ENCODE assay signal across 1 cellular context in the genomic region with DNA sequence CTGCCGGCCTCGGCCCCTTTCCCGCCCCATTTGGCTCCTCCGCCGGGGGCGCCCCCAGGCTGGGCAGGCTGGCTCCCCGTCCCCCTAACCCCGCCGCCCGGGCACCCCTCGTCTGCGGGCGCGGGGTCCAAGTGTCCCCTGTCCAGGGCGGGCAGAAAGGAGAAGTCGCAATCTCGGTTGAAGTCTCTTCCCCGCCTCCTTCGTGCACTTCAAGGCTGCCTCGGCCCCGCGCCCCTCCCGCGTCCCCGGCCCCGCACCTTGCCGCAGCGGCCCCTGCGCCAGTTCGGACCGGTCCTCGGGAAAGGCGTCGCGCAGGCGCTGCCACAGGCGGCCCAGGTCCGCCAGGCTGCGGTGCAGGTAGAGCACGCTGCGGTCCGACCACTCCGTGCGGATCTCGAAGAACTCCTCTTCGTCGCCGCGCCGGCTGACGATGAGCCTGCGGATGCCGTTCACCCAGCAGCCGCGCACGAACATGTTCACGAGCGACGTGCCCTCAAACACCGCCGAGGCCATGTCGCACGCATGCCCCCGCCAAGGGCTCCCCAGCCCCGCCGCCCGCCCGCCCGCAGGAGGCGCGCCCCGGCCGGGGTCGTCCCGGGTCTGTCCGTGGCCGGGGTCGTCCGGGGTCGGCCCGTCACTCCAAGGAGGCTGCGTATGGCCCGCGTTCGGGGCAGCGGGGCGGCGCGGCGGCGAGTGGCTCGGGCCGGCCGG.
A peak's percentile ranks its signal among the peaks of the same experiment; 100 is the strongest.
TF ChIP-seq lines count a peak whose summit lies in the region.

A gene with protein sequence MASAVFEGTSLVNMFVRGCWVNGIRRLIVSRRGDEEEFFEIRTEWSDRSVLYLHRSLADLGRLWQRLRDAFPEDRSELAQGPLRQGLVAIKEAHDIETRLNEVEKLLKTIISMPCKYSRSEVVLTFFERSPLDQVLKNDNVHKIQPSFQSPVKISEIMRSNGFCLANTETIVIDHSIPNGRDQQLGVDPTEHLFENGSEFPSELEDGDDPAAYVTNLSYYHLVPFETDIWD (minus strand): TSS at position 695 of the 711 bp plus-strand sequence. CDS start 182 bp downstream, at position 513.

TF ChIP-seq in HepG2, 621 proteins besides CTCF, POLR2A, EP300 and RAD21 (continued from another document and continues in another):
- TF ChIP-seq, protein P1, sequence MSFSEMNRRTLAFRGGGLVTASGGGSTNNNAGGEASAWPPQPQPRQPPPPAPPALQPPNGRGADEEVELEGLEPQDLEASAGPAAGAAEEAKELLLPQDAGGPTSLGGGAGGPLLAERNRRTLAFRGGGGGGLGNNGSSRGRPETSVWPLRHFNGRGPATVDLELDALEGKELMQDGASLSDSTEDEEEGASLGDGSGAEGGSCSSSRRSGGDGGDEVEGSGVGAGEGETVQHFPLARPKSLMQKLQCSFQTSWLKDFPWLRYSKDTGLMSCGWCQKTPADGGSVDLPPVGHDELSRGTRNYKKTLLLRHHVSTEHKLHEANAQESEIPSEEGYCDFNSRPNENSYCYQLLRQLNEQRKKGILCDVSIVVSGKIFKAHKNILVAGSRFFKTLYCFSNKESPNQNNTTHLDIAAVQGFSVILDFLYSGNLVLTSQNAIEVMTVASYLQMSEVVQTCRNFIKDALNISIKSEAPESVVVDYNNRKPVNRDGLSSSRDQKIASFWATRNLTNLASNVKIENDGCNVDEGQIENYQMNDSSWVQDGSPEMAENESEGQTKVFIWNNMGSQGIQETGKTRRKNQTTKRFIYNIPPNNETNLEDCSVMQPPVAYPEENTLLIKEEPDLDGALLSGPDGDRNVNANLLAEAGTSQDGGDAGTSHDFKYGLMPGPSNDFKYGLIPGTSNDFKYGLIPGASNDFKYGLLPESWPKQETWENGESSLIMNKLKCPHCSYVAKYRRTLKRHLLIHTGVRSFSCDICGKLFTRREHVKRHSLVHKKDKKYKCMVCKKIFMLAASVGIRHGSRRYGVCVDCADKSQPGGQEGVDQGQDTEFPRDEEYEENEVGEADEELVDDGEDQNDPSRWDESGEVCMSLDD (CRISPR knock-in tag; IDR thresholded peaks at IDR 0.05; ENCODE audit: borderline replicate concordance): no peak; the same call in 1 of the 2 replicates
- TF ChIP-seq ZBTB42 (CRISPR knock-in tag; IDR thresholded peaks at IDR 0.05) (no peak), ZNF615 (CRISPR knock-in tag; IDR thresholded peaks at IDR 0.05; ENCODE audit: borderline replicate concordance) (no peak), JUNB (CRISPR knock-in tag; IDR thresholded peaks at IDR 0.05; ENCODE audit: borderline replicate concordance) (peak; percentile 59; the same call in 1 of the 2 replicates), ZBTB20 (CRISPR knock-in tag; IDR thresholded peaks at IDR 0.05; ENCODE audit: borderline replicate concordance, low read depth) (no peak), ZNF343 (CRISPR knock-in tag; IDR thresholded peaks at IDR 0.05) (0 out of 2 replicates have a peak, but pooled peaks have one; percentile 1), ZNF468 (CRISPR knock-in tag; IDR thresholded peaks at IDR 0.05) (peak; percentile 19; the same call in 1 of the 2 replicates), DMAP1 (CRISPR knock-in tag; IDR thresholded peaks at IDR 0.05) (no peak), HNRNPUL1 (IDR thresholded peaks at IDR 0.05; ENCODE audit: low read depth, low read length) (no peak), ZNF614 (CRISPR knock-in tag; IDR thresholded peaks at IDR 0.05; ENCODE audit: borderline replicate concordance) (no peak), MTF1 (CRISPR knock-in tag; IDR thresholded peaks at IDR 0.05) (no peak), HDAC2 (CRISPR knock-in tag; IDR thresholded peaks at IDR 0.05) (0 out of 2 replicates have a peak, but pooled peaks have one; percentile 39), ZNF207 (IDR thresholded peaks at IDR 0.05; ENCODE audit: borderline replicate concordance) (no peak), ZNF296 (CRISPR knock-in tag; conservative IDR thresholded peaks at IDR 0.05) (peak; percentile 79), ZBTB7A (CRISPR knock-in tag; IDR thresholded peaks at IDR 0.05) (peak; percentile 88), ZNF253 (CRISPR knock-in tag; IDR thresholded peaks at IDR 0.05; ENCODE audit: borderline replicate concordance) (0 out of 2 replicates have a peak, but pooled peaks have one; percentile 6), HMGXB3 (CRISPR knock-in tag; IDR thresholded peaks at IDR 0.05; ENCODE audit: borderline replicate concordance) (no peak), TMF1 (CRISPR knock-in tag; IDR thresholded peaks at IDR 0.05; ENCODE audit: low read depth) (0 out of 2 replicates have a peak, but pooled peaks have one; percentile 10), ZNF274 (CRISPR knock-in tag; IDR thresholded peaks at IDR 0.05) (no peak), SNAI1 (CRISPR knock-in tag; IDR thresholded peaks at IDR 0.05; ENCODE audit: borderline replicate concordance) (0 out of 2 replicates have a peak, but pooled peaks have one; percentile 24), ONECUT2 (CRISPR knock-in tag; IDR thresholded peaks at IDR 0.05) (no peak)
- TF ChIP-seq, protein P2, sequence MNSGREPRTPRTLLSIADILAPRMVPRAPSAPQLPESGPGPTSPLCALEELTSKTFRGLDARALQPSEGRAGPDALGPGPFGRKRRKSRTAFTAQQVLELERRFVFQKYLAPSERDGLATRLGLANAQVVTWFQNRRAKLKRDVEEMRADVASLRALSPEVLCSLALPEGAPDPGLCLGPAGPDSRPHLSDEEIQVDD (CRISPR knock-in tag; IDR thresholded peaks at IDR 0.05; ENCODE audit: borderline replicate concordance): peak; percentile 70; the same call in 1 of the 2 replicates
- TF ChIP-seq, protein P3, sequence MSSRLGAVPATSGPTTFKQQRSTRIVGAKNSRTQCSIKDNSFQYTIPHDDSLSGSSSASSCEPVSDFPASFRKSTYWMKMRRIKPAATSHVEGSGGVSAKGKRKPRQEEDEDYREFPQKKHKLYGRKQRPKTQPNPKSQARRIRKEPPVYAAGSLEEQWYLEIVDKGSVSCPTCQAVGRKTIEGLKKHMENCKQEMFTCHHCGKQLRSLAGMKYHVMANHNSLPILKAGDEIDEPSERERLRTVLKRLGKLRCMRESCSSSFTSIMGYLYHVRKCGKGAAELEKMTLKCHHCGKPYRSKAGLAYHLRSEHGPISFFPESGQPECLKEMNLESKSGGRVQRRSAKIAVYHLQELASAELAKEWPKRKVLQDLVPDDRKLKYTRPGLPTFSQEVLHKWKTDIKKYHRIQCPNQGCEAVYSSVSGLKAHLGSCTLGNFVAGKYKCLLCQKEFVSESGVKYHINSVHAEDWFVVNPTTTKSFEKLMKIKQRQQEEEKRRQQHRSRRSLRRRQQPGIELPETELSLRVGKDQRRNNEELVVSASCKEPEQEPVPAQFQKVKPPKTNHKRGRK (CRISPR knock-in tag; IDR thresholded peaks at IDR 0.05): no peak
- TF ChIP-seq, protein P4, sequence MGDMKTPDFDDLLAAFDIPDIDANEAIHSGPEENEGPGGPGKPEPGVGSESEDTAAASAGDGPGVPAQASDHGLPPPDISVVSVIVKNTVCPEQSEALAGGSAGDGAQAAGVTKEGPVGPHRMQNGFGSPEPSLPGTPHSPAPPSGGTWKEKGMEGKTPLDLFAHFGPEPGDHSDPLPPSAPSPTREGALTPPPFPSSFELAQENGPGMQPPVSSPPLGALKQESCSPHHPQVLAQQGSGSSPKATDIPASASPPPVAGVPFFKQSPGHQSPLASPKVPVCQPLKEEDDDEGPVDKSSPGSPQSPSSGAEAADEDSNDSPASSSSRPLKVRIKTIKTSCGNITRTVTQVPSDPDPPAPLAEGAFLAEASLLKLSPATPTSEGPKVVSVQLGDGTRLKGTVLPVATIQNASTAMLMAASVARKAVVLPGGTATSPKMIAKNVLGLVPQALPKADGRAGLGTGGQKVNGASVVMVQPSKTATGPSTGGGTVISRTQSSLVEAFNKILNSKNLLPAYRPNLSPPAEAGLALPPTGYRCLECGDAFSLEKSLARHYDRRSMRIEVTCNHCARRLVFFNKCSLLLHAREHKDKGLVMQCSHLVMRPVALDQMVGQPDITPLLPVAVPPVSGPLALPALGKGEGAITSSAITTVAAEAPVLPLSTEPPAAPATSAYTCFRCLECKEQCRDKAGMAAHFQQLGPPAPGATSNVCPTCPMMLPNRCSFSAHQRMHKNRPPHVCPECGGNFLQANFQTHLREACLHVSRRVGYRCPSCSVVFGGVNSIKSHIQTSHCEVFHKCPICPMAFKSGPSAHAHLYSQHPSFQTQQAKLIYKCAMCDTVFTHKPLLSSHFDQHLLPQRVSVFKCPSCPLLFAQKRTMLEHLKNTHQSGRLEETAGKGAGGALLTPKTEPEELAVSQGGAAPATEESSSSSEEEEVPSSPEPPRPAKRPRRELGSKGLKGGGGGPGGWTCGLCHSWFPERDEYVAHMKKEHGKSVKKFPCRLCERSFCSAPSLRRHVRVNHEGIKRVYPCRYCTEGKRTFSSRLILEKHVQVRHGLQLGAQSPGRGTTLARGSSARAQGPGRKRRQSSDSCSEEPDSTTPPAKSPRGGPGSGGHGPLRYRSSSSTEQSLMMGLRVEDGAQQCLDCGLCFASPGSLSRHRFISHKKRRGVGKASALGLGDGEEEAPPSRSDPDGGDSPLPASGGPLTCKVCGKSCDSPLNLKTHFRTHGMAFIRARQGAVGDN (CRISPR knock-in tag; IDR thresholded peaks at IDR 0.05): peak; percentile 63
- TF ChIP-seq, protein P5, sequence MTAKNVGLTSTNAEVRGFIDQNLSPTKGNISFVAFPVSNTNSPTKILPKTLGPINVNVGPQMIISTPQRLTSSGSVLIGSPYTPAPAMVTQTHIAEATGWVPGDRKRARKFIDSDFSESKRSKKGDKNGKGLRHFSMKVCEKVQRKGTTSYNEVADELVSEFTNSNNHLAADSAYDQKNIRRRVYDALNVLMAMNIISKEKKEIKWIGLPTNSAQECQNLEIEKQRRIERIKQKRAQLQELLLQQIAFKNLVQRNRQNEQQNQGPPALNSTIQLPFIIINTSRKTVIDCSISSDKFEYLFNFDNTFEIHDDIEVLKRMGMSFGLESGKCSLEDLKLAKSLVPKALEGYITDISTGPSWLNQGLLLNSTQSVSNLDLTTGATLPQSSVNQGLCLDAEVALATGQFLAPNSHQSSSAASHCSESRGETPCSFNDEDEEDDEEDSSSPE (CRISPR knock-in tag; IDR thresholded peaks at IDR 0.05): no peak; the same call in 1 of the 2 replicates
- TF ChIP-seq, protein P6, sequence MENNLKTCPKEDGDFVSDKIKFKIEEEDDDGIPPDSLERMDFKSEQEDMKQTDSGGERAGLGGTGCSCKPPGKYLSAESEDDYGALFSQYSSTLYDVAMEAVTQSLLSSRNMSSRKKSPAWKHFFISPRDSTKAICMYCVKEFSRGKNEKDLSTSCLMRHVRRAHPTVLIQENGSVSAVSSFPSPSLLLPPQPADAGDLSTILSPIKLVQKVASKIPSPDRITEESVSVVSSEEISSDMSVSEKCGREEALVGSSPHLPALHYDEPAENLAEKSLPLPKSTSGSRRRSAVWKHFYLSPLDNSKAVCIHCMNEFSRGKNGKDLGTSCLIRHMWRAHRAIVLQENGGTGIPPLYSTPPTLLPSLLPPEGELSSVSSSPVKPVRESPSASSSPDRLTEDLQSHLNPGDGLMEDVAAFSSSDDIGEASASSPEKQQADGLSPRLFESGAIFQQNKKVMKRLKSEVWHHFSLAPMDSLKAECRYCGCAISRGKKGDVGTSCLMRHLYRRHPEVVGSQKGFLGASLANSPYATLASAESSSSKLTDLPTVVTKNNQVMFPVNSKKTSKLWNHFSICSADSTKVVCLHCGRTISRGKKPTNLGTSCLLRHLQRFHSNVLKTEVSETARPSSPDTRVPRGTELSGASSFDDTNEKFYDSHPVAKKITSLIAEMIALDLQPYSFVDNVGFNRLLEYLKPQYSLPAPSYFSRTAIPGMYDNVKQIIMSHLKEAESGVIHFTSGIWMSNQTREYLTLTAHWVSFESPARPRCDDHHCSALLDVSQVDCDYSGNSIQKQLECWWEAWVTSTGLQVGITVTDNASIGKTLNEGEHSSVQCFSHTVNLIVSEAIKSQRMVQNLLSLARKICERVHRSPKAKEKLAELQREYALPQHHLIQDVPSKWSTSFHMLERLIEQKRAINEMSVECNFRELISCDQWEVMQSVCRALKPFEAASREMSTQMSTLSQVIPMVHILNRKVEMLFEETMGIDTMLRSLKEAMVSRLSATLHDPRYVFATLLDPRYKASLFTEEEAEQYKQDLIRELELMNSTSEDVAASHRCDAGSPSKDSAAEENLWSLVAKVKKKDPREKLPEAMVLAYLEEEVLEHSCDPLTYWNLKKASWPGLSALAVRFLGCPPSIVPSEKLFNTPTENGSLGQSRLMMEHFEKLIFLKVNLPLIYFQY (CRISPR knock-in tag; IDR thresholded peaks at IDR 0.05; ENCODE audit: borderline replicate concordance): no peak
